Comparison of ENCODE assay signal across 8 cellular contexts in genomic region chr13:111114362-111115050, GRCh38. TPM values are rescaled to one million over a fixed set of nuclear protein-coding genes. Genes with fewer than 3 reads are reported as not detected.
A peak's percentile ranks its signal among the peaks of the same experiment; 100 is the strongest.
DNase-seq lines count a peak whose midpoint lies in the region; ATAC-seq and TF ChIP-seq lines count a peak whose summit lies in the region.

No MANE protein-coding gene starts in this region.

- peak; percentile 70 for ATAC-seq in sciatic nerve
- no peak for ATAC-seq in HG03571 (IDR thresholded peaks at IDR 0.05; ENCODE audit: unreplicated experiment)

- H3K27me3 ChIP-seq in mammary epithelial cell (ENCODE audit: insufficient read depth, low read length), result peaks cover 36% of the 10 kb centered on the region

- no TSS peak for BruUV-seq in mammary epithelial cell (replicated peaks; lab: Mats Ljungman, UMichigan)

- dilution Hi-C loops in mammary epithelial cell (cut with HindIII; ENCODE audit: low sequenced_read_pairs), result no loop called here

- H3K27ac ChIP-seq in mammary epithelial cell (ENCODE audit: insufficient read depth, low read depth, low read length), result no peak overlapping the region

- intact Hi-C loops in mammary epithelial cell (cut with micrococcal nuclease) (no loop called here), sciatic nerve (cut with DNase I) (loop anchor here (5.0 kb wide), 1 partner anchor 1357 kb away; no protein-coding TSS in a partner anchor)

- in situ Hi-C loops in mammary epithelial cell (cut with MboI; ENCODE audit: low sequenced_read_pairs in 2 of 2), result no loop called here

- no peaks in the 10 kb centered on the region for H4K20me1 ChIP-seq in mammary epithelial cell (ENCODE audit: insufficient read depth, low read length)

- CTCF ChIA-PET in mammary epithelial cell (lab: Charles Lee; ENCODE audit: low non-redundant PET), result no interaction called here

- H3K9me3 ChIP-seq in mammary epithelial cell (replicated peaks; ENCODE audit: insufficient read depth, low read length), result no peaks in the 10 kb centered on the region

- H3K36me3 ChIP-seq in mammary epithelial cell (ENCODE audit: insufficient read depth, low read length), result no peaks in the 10 kb centered on the region

- H2AFZ ChIP-seq in mammary epithelial cell (ENCODE audit: low read depth, low read length), result peak overlapping the region; percentile 75

- no peak for TF ChIP-seq CTCF in mammary epithelial cell (conservative IDR thresholded peaks at IDR 0.05 in 1 of 2, IDR thresholded peaks at IDR 0.05 in 1 of 2; ENCODE audit: extremely low read depth in 1 of 2, insufficient read depth in 1 of 2, low read depth in 1 of 2, low read length in 2 of 2)

- no peak overlapping the region for H3K9ac ChIP-seq in mammary epithelial cell (ENCODE audit: insufficient read depth, low read length)

- WGBS in mammary epithelial cell (ENCODE audit: low coverage, missing lambda C conversion rate), result 3% methylated on average over 7 of the region's 55 CpGs

- DNase-seq in stimulated activated naive CD4-positive, alpha-beta T cell (lab: John Stamatoyannopoulos, UW), result peak in 4 of 6 experiments; percentile 6 to 45 (median 32)
- no peak for DNase-seq in stimulated activated naive CD4-positive, alpha-beta T cell treated with Interleukin-2 at 50 U/mL for 16 hours (lab: John Stamatoyannopoulos, UW)
- DNase-seq in NCI-H345 (lab: John Stamatoyannopoulos, UW), result peak; percentile 63
- DNase-seq in mammary epithelial cell, result peak; percentile 9
- DNase-seq in iPS-NIHi7 (ENCODE audit: extremely low spot score), result peak; percentile 53
- DNase-seq in sciatic nerve (ENCODE audit: low spot score), result no peak
- no peak for DNase-seq in Kasumi-1 (lab: John Stamatoyannopoulos, UW)

- H3K4me1 ChIP-seq in mammary epithelial cell (ENCODE audit: insufficient read depth, low read length), result peaks cover 9% of the 10 kb centered on the region

- peak overlapping the region; percentile 40 to 53 (median 42) for H3K4me3 ChIP-seq in mammary epithelial cell (replicated peaks in 1 of 3; ENCODE audit: insufficient read depth in 1 of 3, low read depth in 2 of 3, low read length in 3 of 3)

- peak overlapping the region; percentile 81 for H3K4me2 ChIP-seq in mammary epithelial cell (ENCODE audit: insufficient read depth, low read depth, low read length)

- no peaks in the 10 kb centered on the region for H3K79me2 ChIP-seq in mammary epithelial cell (ENCODE audit: insufficient read depth, low read length)

RNA-seq across cellular contexts. Expression of gene ARHGEF7, which starts 0.6 kb away (rescaled TPM):
- total RNA-seq in mammary epithelial cell (10 to 100 TPM; 30.0 to 43.5 TPM), sciatic nerve (146 TPM)
- 20.6 TPM for polyA plus RNA-seq in mammary epithelial cell
- polyA minus RNA-seq in mammary epithelial cell, result 48.2 TPM

Comparison
In these comparisons a context has a peak if more than half of its experiments do, and no peak if none do; other contexts are left out.
1. DNase-seq: peak in stimulated activated naive CD4-positive, alpha-beta T cell (4 of 6), NCI-H345 (single experiment), mammary epithelial cell (single experiment) and iPS-NIHi7 (single experiment); none in stimulated activated naive CD4-positive, alpha-beta T cell treated with Interleukin-2 at 50 U/mL for 16 hours (single experiment), sciatic nerve (single experiment) and Kasumi-1 (0 of 2).